ENCODE assay signal across 10 cellular contexts in genomic region chr11:9906043-9906791, GRCh38.
DNase-seq lines count a peak whose midpoint lies in the region; ATAC-seq, FAIRE-seq and TF ChIP-seq lines count a peak whose summit lies in the region.
"Had no signal": no experiment of that assay in that cellular context is flagged by ENCODE, and none has a peak within 500 bp of the region (broad histone marks: within the 10 kb centered on the region; RNA-seq: fewer than 3 reads in every experiment).

No MANE protein-coding gene starts in this region.

- H3K9me3 Mint-ChIP-seq in activated T-helper 1 cell treated with anti-CD3 and anti-CD28 coated beads, Interleukin-12 subunit alpha, Interleukin-12 subunit beta, Interleukin-2, Interleukin-4 antibody, amounts not matched to agents 30 ng/mL and 10 ng/mL and 1 ng/mL, durations not matched to agents 14 hours and 24 hours and 36 hours, result no peaks in the 10 kb centered on the region

- TF ChIP-seq CTCF in BJ (IDR thresholded peaks at IDR 0.05; ENCODE audit: insufficient read depth, low read depth, low read length) (no peak), endothelial cell of umbilical vein (IDR thresholded peaks at IDR 0.05; ENCODE audit: extremely low read depth in 1 of 2, insufficient read depth in 1 of 2, low read depth in 1 of 2, low read length in 2 of 2) (no peak), right atrium auricular region (IDR thresholded peaks at IDR 0.05) (no peak)

- peak; percentile 98 for DNase-seq in BJ (ENCODE audit: low read depth)
- DNase-seq in NCI-H460 (ENCODE audit: extremely low read depth, low read depth), result peak; percentile 70
- peak; percentile 71 for DNase-seq in endothelial cell of umbilical vein (ENCODE audit: low read depth, low spot score)
- no peak for DNase-seq in activated T-helper 1 cell treated with anti-CD3 and anti-CD28 coated beads, Interleukin-12 subunit alpha, Interleukin-12 subunit beta, Interleukin-2, Interleukin-4 antibody, amounts not matched to agents 30 ng/mL and 10 ng/mL and 1 ng/mL, durations not matched to agents 14 hours and 24 hours and 36 hours (ENCODE audit: low spot score)
- no peak for DNase-seq in activated T-cell treated with anti-CD3 and anti-CD28 coated beads for 4 hours
- no peak for DNase-seq in right atrium auricular region (ENCODE audit: low spot score)
- DNase-seq: left lung; stimulated activated CD4-positive, alpha-beta T cell treated with anti-CD3 and anti-CD28 coated beads, Interleukin-4, amount 100 ng/mL, for 1 hour had no signal

- H3K9me3 ChIP-seq in endothelial cell of umbilical vein (replicated peaks; ENCODE audit: control insufficient read depth, insufficient read depth, low read length), result no peaks in the 10 kb centered on the region
- no peaks in the 10 kb centered on the region for H3K9me3 ChIP-seq in mesodermal cell (ENCODE audit: control insufficient read depth, low read length)
- H3K9me3 ChIP-seq in right atrium auricular region, result no peaks in the 10 kb centered on the region
- H3K9me3 ChIP-seq: left lung had no signal

- no peaks in the 10 kb centered on the region for H3K36me3 Mint-ChIP-seq in activated T-helper 1 cell treated with anti-CD3 and anti-CD28 coated beads, Interleukin-12 subunit alpha, Interleukin-12 subunit beta, Interleukin-2, Interleukin-4 antibody, amounts not matched to agents 30 ng/mL and 10 ng/mL and 1 ng/mL, durations not matched to agents 14 hours and 24 hours and 36 hours (ENCODE audit: low read depth)

- H3K4me3 Mint-ChIP-seq in activated T-helper 1 cell treated with anti-CD3 and anti-CD28 coated beads, Interleukin-12 subunit alpha, Interleukin-12 subunit beta, Interleukin-2, Interleukin-4 antibody, amounts not matched to agents 30 ng/mL and 10 ng/mL and 1 ng/mL, durations not matched to agents 14 hours and 24 hours and 36 hours, result no peak overlapping the region

- no CpG with 5 or more reads among the region's 2 CpGs for WGBS in mesodermal cell (ENCODE audit: insufficient coverage in 2 of 2), 2 experiments

- no TSS peak for BruUV-seq in endothelial cell of umbilical vein (replicated peaks; lab: Mats Ljungman, UMichigan)

- peak overlapping the region; percentile 20 for H3K4me2 ChIP-seq in endothelial cell of umbilical vein (ENCODE audit: insufficient read depth, low read length)

- H3K9ac ChIP-seq in endothelial cell of umbilical vein (replicated peaks; ENCODE audit: extremely low read depth, insufficient read depth, low read length), result peak overlapping the region; percentile 48

- H3K27ac Mint-ChIP-seq in activated T-helper 1 cell treated with anti-CD3 and anti-CD28 coated beads, Interleukin-12 subunit alpha, Interleukin-12 subunit beta, Interleukin-2, Interleukin-4 antibody, amounts not matched to agents 30 ng/mL and 10 ng/mL and 1 ng/mL, durations not matched to agents 14 hours and 24 hours and 36 hours, result no peak overlapping the region

- no peak for TF ChIP-seq POLR2A in endothelial cell of umbilical vein (IDR thresholded peaks at IDR 0.05; ENCODE audit: low read depth, low read length)

- dilution Hi-C loops in endothelial cell of umbilical vein (cut with MboI; ENCODE audit: extremely low pct_ligation_motif_present, low sequenced_read_pairs), result no loop called here

- H3K4me1 ChIP-seq in endothelial cell of umbilical vein (ENCODE audit: control insufficient read depth, extremely low read depth, insufficient read depth, low read length), result peaks cover 30% of the 10 kb centered on the region
- H3K4me1 ChIP-seq in mesodermal cell (ENCODE audit: control insufficient read depth, insufficient read depth, low read length, poor library complexity, severe bottlenecking), result peaks cover 10% of the 10 kb centered on the region
- no peaks in the 10 kb centered on the region for H3K4me1 ChIP-seq in right atrium auricular region
- H3K4me1 ChIP-seq: left lung had no signal

- peaks cover 2% of the 10 kb centered on the region for H3K27me3 Mint-ChIP-seq in activated T-helper 1 cell treated with anti-CD3 and anti-CD28 coated beads, Interleukin-12 subunit alpha, Interleukin-12 subunit beta, Interleukin-2, Interleukin-4 antibody, amounts not matched to agents 30 ng/mL and 10 ng/mL and 1 ng/mL, durations not matched to agents 14 hours and 24 hours and 36 hours (ENCODE audit: insufficient read depth)

- FAIRE-seq in endothelial cell of umbilical vein (lab: Jason Lieb, UNC), result peak; percentile 68

- intact Hi-C loops in endothelial cell of umbilical vein (cut with micrococcal nuclease), result loop anchor here (1.0 to 5.0 kb wide), 4 partner anchors 53 to 401 kb away; partner anchors contain the start of gene ADM
- intact Hi-C loops in activated T-helper 1 cell treated with anti-CD3 and anti-CD28 coated beads, Interleukin-12 subunit alpha, Interleukin-12 subunit beta, Interleukin-2, Interleukin-4 antibody, amounts not matched to agents 30 ng/mL and 10 ng/mL and 1 ng/mL, durations not matched to agents 14 hours and 24 hours and 36 hours (cut with micrococcal nuclease), result no loop called here

- no peaks in the 10 kb centered on the region for H3K4me1 Mint-ChIP-seq in activated T-helper 1 cell treated with anti-CD3 and anti-CD28 coated beads, Interleukin-12 subunit alpha, Interleukin-12 subunit beta, Interleukin-2, Interleukin-4 antibody, amounts not matched to agents 30 ng/mL and 10 ng/mL and 1 ng/mL, durations not matched to agents 14 hours and 24 hours and 36 hours (ENCODE audit: low read depth)

- no peak overlapping the region for H2AFZ ChIP-seq in endothelial cell of umbilical vein (ENCODE audit: low read depth, low read length)

- ATAC-seq in GM19328 (IDR thresholded peaks at IDR 0.05; ENCODE audit: unreplicated experiment), result no peak
- ATAC-seq: left lung had no signal

- H3K36me3 ChIP-seq in BJ (ENCODE audit: control insufficient read depth, insufficient read depth, low read length) (no peaks in the 10 kb centered on the region), endothelial cell of umbilical vein (ENCODE audit: control insufficient read depth in 2 of 2, extremely low read depth in 1 of 2, insufficient read depth in 2 of 2, low read length in 2 of 2) (no peaks in the 10 kb centered on the region), mesodermal cell (ENCODE audit: control insufficient read depth, insufficient read depth, low read length) (no peaks in the 10 kb centered on the region), right atrium auricular region (no peaks in the 10 kb centered on the region)
- H3K36me3 ChIP-seq: left lung had no signal

- H3K27ac ChIP-seq in endothelial cell of umbilical vein (ENCODE audit: insufficient read depth, low read depth, low read length), result peak overlapping the region; percentile 86
- peak overlapping the region; percentile 97 for H3K27ac ChIP-seq in mesodermal cell (ENCODE audit: low read depth, low read length, severe bottlenecking)
- no peak overlapping the region for H3K27ac ChIP-seq in right atrium auricular region
- H3K27ac ChIP-seq: left lung had no signal

- CTCF ChIA-PET in BJ (lab: Yijun Ruan, JAX), result interaction anchor here (0.7 to 1.6 kb wide), 6 partner anchors 67 to 398 kb away, joined by 3 to 8 read pairs (median 4); partner anchors contain the start of gene ADM
- CTCF ChIA-PET in endothelial cell of umbilical vein (lab: Charles Lee), result interaction anchor here (0.9 to 1.9 kb wide), 7 partner anchors 9 to 500 kb away, joined by 3 to 5 read pairs (median 4); no protein-coding TSS in a partner anchor

- POLR2A ChIA-PET in BJ (lab: Charles Lee), result interaction anchor here (0.9 to 1.5 kb wide), 5 partner anchors 37 to 399 kb away, joined by 4 to 6 read pairs (median 4); partner anchors contain the start of gene ADM
- POLR2A ChIA-PET in endothelial cell of umbilical vein (lab: Charles Lee), result interaction anchor here (0.9 kb wide), 1 partner anchor 398 kb away, joined by 3 read pairs; the partner anchor contains the start of gene ADM

- no peaks in the 10 kb centered on the region for H4K20me1 ChIP-seq in endothelial cell of umbilical vein (replicated peaks; ENCODE audit: control insufficient read depth, extremely low read depth, insufficient read depth, low read length)

- H3K79me2 ChIP-seq in endothelial cell of umbilical vein (ENCODE audit: control insufficient read depth, insufficient read depth, low read length), result no peaks in the 10 kb centered on the region

- no peaks in the 10 kb centered on the region for H3K9me1 ChIP-seq in endothelial cell of umbilical vein (replicated peaks; ENCODE audit: control insufficient read depth, extremely low read depth, insufficient read depth, low read length)

- H3K4me3 ChIP-seq in BJ (ENCODE audit: low read depth, low read length) (no peak overlapping the region), endothelial cell of umbilical vein (replicated peaks in 1 of 3; ENCODE audit: insufficient read depth in 1 of 3, low read depth in 1 of 3, low read length in 3 of 3) (no peak overlapping the region), mesodermal cell (ENCODE audit: extremely low read depth, insufficient read depth, low read length, poor library complexity, severe bottlenecking) (no peak overlapping the region), right atrium auricular region (no peak overlapping the region)
- H3K4me3 ChIP-seq: left lung had no signal

- H3K27me3 ChIP-seq in BJ (ENCODE audit: control insufficient read depth, insufficient read depth, low read length) (no peaks in the 10 kb centered on the region), endothelial cell of umbilical vein (ENCODE audit: control insufficient read depth in 2 of 2, insufficient read depth in 2 of 2, low read length in 2 of 2) (no peaks in the 10 kb centered on the region), right atrium auricular region (no peaks in the 10 kb centered on the region)
- H3K27me3 ChIP-seq: left lung had no signal

TF ChIP-seq in endothelial cell of umbilical vein, 7 proteins besides CTCF, POLR2A, EP300 and RAD21:
- no peak for TF ChIP-seq EZH2 (IDR thresholded peaks at IDR 0.05; ENCODE audit: borderline replicate concordance, low read depth, low read length, severe bottlenecking)
- peak; percentile 66 for TF ChIP-seq POLR2AphosphoS5 (IDR thresholded peaks at IDR 0.05; ENCODE audit: insufficient read depth, low read depth, low read length)
- no peak for TF ChIP-seq MYC (IDR thresholded peaks at IDR 0.05; ENCODE audit: low read depth, low read length)
- peak; percentile 9 for TF ChIP-seq GATA2 (IDR thresholded peaks at IDR 0.05; ENCODE audit: insufficient read depth, insufficient read length, low read depth, low read length)
- peak; percentile 50 for TF ChIP-seq JUN (IDR thresholded peaks at IDR 0.05; ENCODE audit: borderline replicate concordance, insufficient read depth, insufficient read length, low read depth)
- TF ChIP-seq MAX (IDR thresholded peaks at IDR 0.05; ENCODE audit: insufficient read depth, insufficient read length), result no peak
- peak; percentile 71 for TF ChIP-seq FOS (IDR thresholded peaks at IDR 0.05; ENCODE audit: borderline replicate concordance, insufficient read depth, low read length)

Comparison
In these comparisons a context has a peak if more than half of its experiments do, and no peak if none do; other contexts are left out.
1. DNase-seq: peak in BJ (single experiment), NCI-H460 (single experiment) and endothelial cell of umbilical vein (single experiment); none in activated T-helper 1 cell treated with anti-CD3 and anti-CD28 coated beads, Interleukin-12 subunit alpha, Interleukin-12 subunit beta, Interleukin-2, Interleukin-4 antibody, amounts not matched to agents 30 ng/mL and 10 ng/mL and 1 ng/mL, durations not matched to agents 14 hours and 24 hours and 36 hours (single experiment), activated T-cell treated with anti-CD3 and anti-CD28 coated beads for 4 hours (single experiment) and right atrium auricular region (single experiment).
2. H3K27ac ChIP-seq: peak in endothelial cell of umbilical vein (single experiment) and mesodermal cell (single experiment); none in right atrium auricular region (0 of 2).